ENCODE assay signal across 28 cellular contexts in genomic region chr2:63399171-63399570, GRCh38.
DNase-seq lines count a peak whose midpoint lies in the region; FAIRE-seq and TF ChIP-seq lines count a peak whose summit lies in the region.
"Had no signal": no experiment of that assay in that cellular context is flagged by ENCODE, and none has a peak within 500 bp of the region (broad histone marks: within the 10 kb centered on the region; RNA-seq: fewer than 3 reads in every experiment).

No MANE protein-coding gene starts in this region.

- H3K27ac ChIP-seq in CD4-positive, alpha-beta memory T cell (ENCODE audit: low read depth, low read length): no peak overlapping the region
- H3K27ac ChIP-seq in prostate gland: no peak overlapping the region
- H3K27ac ChIP-seq: breast epithelium, left lung, skin epidermis, upper lobe of left lung, WERI-Rb-1 had no signal

- H3K4me3 ChIP-seq in bronchial epithelial cell (ENCODE audit: low read depth, low read length) (no peak overlapping the region), prostate gland (no peak overlapping the region), BE2C (ENCODE audit: low read depth, low read length) (no peak overlapping the region)
- no peak overlapping the region for H3K4me3 ChIP-seq in CD4-positive, alpha-beta memory T cell (ENCODE audit: low read length in 2 of 2)
- H3K4me3 ChIP-seq: breast epithelium, left lung, skin epidermis, upper lobe of left lung had no signal

- CTCF ChIA-PET in CD4-positive, alpha-beta memory T cell (lab: Charles Lee; ENCODE audit: partially characterized antibody): no interaction called here

- TF ChIP-seq POLR2A in prostate gland (IDR thresholded peaks at IDR 0.05): no peak

- no peaks in the 10 kb centered on the region for H3K4me1 ChIP-seq in CD4-positive, alpha-beta memory T cell (ENCODE audit: insufficient read depth, low read length)
- H3K4me1 ChIP-seq in prostate gland (replicated peaks) (no peaks in the 10 kb centered on the region), BE2C (no peaks in the 10 kb centered on the region)
- H3K4me1 ChIP-seq: breast epithelium, left lung, upper lobe of left lung had no signal

- DNase-seq in DMS 273 (lab: John Stamatoyannopoulos, UW; ENCODE audit: unreplicated experiment) (peak; percentile 29), DMS 273 treated with DMSO at 0.1 percent for 48 hours (lab: John Stamatoyannopoulos, UW) (no peak), NCI-H1105 treated with DMSO at 0.1 percent for 48 hours (lab: John Stamatoyannopoulos, UW) (peak; percentile 84), NCI-H526 (lab: John Stamatoyannopoulos, UW) (peak; percentile 55 to 62), bronchial epithelial cell (ENCODE audit: low read depth) (no peak), prostate gland (ENCODE audit: low spot score) (no peak), BE2C (no peak)
- no peak for DNase-seq in CD4-positive, alpha-beta memory T cell
- DNase-seq: 8988T; activated CD4-positive, alpha-beta T cell treated with anti-CD3 and anti-CD28 coated beads, Interleukin-2, amount 50 U/mL, for 1 hour; activated CD8-positive, alpha-beta memory T cell treated with anti-CD3 and anti-CD28 coated beads, Interleukin-2, amount 10 ng/mL, durations not matched to agents 7 days and 5 days; activated naive CD4-positive, alpha-beta T cell treated with anti-CD3 and anti-CD28 coated beads, Interleukin-2, amount 10 ng/mL, durations not matched to agents 7 days and 5 days; AML-193; amniotic stem cell; effector memory CD4-positive, alpha-beta T cell; foreskin fibroblast; HCEC 1CT; IMR-90; left lung; naive thymus-derived CD4-positive, alpha-beta T cell; OCI-M1; stimulated activated CD4-positive, alpha-beta T cell treated with anti-CD3 and anti-CD28 coated beads, Interleukin-1b, Interleukin-23, amount 100 ng/mL, for 48 hours; upper lobe of left lung; WERI-Rb-1 had no signal

- FAIRE-seq in bronchial epithelial cell (lab: Jason Lieb, UNC): peak; percentile 32
- FAIRE-seq: colon had no signal

- H3K27me3 ChIP-seq in bronchial epithelial cell (ENCODE audit: control insufficient read depth, insufficient read depth, low read length) (no peaks in the 10 kb centered on the region), prostate gland (replicated peaks; ENCODE audit: insufficient read depth) (no peaks in the 10 kb centered on the region), BE2C (no peaks in the 10 kb centered on the region)
- no peaks in the 10 kb centered on the region for H3K27me3 ChIP-seq in CD4-positive, alpha-beta memory T cell (ENCODE audit: insufficient read depth, low read length)
- H3K27me3 ChIP-seq: breast epithelium, left lung, upper lobe of left lung had no signal

- H3K36me3 ChIP-seq in bronchial epithelial cell (ENCODE audit: control insufficient read depth, insufficient read depth, low read length) (no peaks in the 10 kb centered on the region), prostate gland (no peaks in the 10 kb centered on the region), BE2C (no peaks in the 10 kb centered on the region)
- no peaks in the 10 kb centered on the region for H3K36me3 ChIP-seq in CD4-positive, alpha-beta memory T cell (ENCODE audit: insufficient read depth, low read length)
- H3K36me3 ChIP-seq: breast epithelium, WERI-Rb-1 had no signal

- peaks cover 3 to 21% (median 10%) of the 10 kb centered on the region in 8 donors for H3K9me3 Mint-ChIP-seq in CD4-positive, alpha-beta memory T cell

- no peak overlapping the region for H3K4me3 Mint-ChIP-seq in CD4-positive, alpha-beta memory T cell
- H3K4me3 Mint-ChIP-seq: activated CD8-positive, alpha-beta memory T cell treated with anti-CD3 and anti-CD28 coated beads, Interleukin-2, amount 10 ng/mL, durations not matched to agents 7 days and 5 days; activated naive CD4-positive, alpha-beta T cell treated with anti-CD3 and anti-CD28 coated beads, Interleukin-2, amount 10 ng/mL, durations not matched to agents 7 days and 5 days; mesothelial cell of epicardium; naive thymus-derived CD4-positive, alpha-beta T cell had no signal

- intact Hi-C loops in CD4-positive, alpha-beta memory T cell (cut with micrococcal nuclease): no loop called here
- intact Hi-C loops in prostate gland (cut with DNase I): no loop called here

- POLR2A ChIA-PET in CD4-positive, alpha-beta memory T cell (lab: Charles Lee; ENCODE audit: partially characterized antibody): no interaction called here

- no peaks in the 10 kb centered on the region for H3K9me3 ChIP-seq in CD4-positive, alpha-beta memory T cell (ENCODE audit: control insufficient read depth in 1 of 2, low read length in 2 of 2)
- H3K9me3 ChIP-seq in prostate gland (no peaks in the 10 kb centered on the region), BE2C (no peaks in the 10 kb centered on the region)
- H3K9me3 ChIP-seq: breast epithelium, upper lobe of left lung had no signal

- TF ChIP-seq CTCF in bronchial epithelial cell (IDR thresholded peaks at IDR 0.05; ENCODE audit: insufficient read depth, low read length, severe bottlenecking) (no peak), prostate gland (IDR thresholded peaks at IDR 0.05) (no peak), BE2C (IDR thresholded peaks at IDR 0.05; ENCODE audit: low read depth, low read length) (no peak)

- H3K36me3 Mint-ChIP-seq in CD4-positive, alpha-beta memory T cell: peaks cover 37 to 44% of the 10 kb centered on the region in 2 donors
- H3K36me3 Mint-ChIP-seq: activated CD8-positive, alpha-beta memory T cell treated with anti-CD3 and anti-CD28 coated beads, Interleukin-2, amount 10 ng/mL, durations not matched to agents 7 days and 5 days had no signal

- no peaks in the 10 kb centered on the region for H3K27me3 Mint-ChIP-seq in CD4-positive, alpha-beta memory T cell
- H3K27me3 Mint-ChIP-seq: activated CD8-positive, alpha-beta memory T cell treated with anti-CD3 and anti-CD28 coated beads, Interleukin-2, amount 10 ng/mL, durations not matched to agents 7 days and 5 days; activated naive CD4-positive, alpha-beta T cell treated with anti-CD3 and anti-CD28 coated beads, Interleukin-2, amount 10 ng/mL, durations not matched to agents 7 days and 5 days; naive thymus-derived CD4-positive, alpha-beta T cell had no signal

- no peak overlapping the region for H3K27ac Mint-ChIP-seq in CD4-positive, alpha-beta memory T cell
- H3K27ac Mint-ChIP-seq: activated CD8-positive, alpha-beta memory T cell treated with anti-CD3 and anti-CD28 coated beads, Interleukin-2, amount 10 ng/mL, durations not matched to agents 7 days and 5 days; activated naive CD4-positive, alpha-beta T cell treated with anti-CD3 and anti-CD28 coated beads, Interleukin-2, amount 10 ng/mL, durations not matched to agents 7 days and 5 days; mesothelial cell of epicardium; naive thymus-derived CD4-positive, alpha-beta T cell had no signal

- no peaks in the 10 kb centered on the region for H3K4me1 Mint-ChIP-seq in CD4-positive, alpha-beta memory T cell
- H3K4me1 Mint-ChIP-seq: activated CD8-positive, alpha-beta memory T cell treated with anti-CD3 and anti-CD28 coated beads, Interleukin-2, amount 10 ng/mL, durations not matched to agents 7 days and 5 days; activated naive CD4-positive, alpha-beta T cell treated with anti-CD3 and anti-CD28 coated beads, Interleukin-2, amount 10 ng/mL, durations not matched to agents 7 days and 5 days; naive thymus-derived CD4-positive, alpha-beta T cell had no signal

Comparison
In these comparisons a context has a peak if more than half of its experiments do, and no peak if none do; other contexts are left out.
1. DNase-seq: peak in DMS 273 (single experiment), NCI-H1105 treated with DMSO at 0.1 percent for 48 hours (single experiment) and NCI-H526 (2 of 2); none in DMS 273 treated with DMSO at 0.1 percent for 48 hours (single experiment), bronchial epithelial cell (single experiment), CD4-positive, alpha-beta memory T cell (0 of 5), prostate gland (single experiment) and BE2C (single experiment).